ENCODE assay signal across 34 cellular contexts in genomic region chr20:11607047-11607446, GRCh38.
"Had no signal": no experiment of that assay in that cellular context is flagged by ENCODE, and none has a peak within 500 bp of the region (broad histone marks: within the 10 kb centered on the region; RNA-seq: fewer than 3 reads in every experiment).

No MANE protein-coding gene starts in this region.

- DNase-seq: activated effector memory CD4-positive, alpha-beta T cell treated with anti-CD3 and anti-CD28 coated beads, Interleukin-2, amount 50 U/mL, for 16 hours; activated effector memory CD4-positive, alpha-beta T cell treated with Interleukin-2 at 50 U/mL for 16 hours; activated gamma-delta T cell; activated gamma-delta T cell treated with Interleukin-2 at 50 U/mL for 16 hours; activated naive CD4-positive, alpha-beta T cell; activated naive CD4-positive, alpha-beta T cell treated with anti-CD3 and anti-CD28 coated beads for 36 hours; activated naive CD4-positive, alpha-beta T cell treated with anti-CD3 and anti-CD28 coated beads, Interleukin-2, amount 10 ng/mL, durations not matched to agents 7 days and 5 days; activated naive CD4-positive, alpha-beta T cell treated with anti-CD3 and anti-CD28 coated beads, Interleukin-2, amount 50 U/mL, for 16 hours; activated naive CD4-positive, alpha-beta T cell treated with Interleukin-2 at 50 U/mL for 16 hours; activated naive CD8-positive, alpha-beta T cell treated with anti-CD3 and anti-CD28 coated beads for 36 hours; activated naive CD8-positive, alpha-beta T cell treated with anti-CD3 and anti-CD28 coated beads, Interleukin-2, amount 10 ng/mL, durations not matched to agents 7 days and 5 days; activated naive CD8-positive, alpha-beta T cell treated with anti-CD3 and anti-CD28 coated beads, Interleukin-2, amount 50 U/mL, for 24 hours; activated T-cell treated with anti-CD3 and anti-CD28 coated beads, Interleukin-2, amount 50 U/mL, for 1 hour; activated T-cell treated with anti-CD3 and anti-CD28 coated beads, Interleukin-2, amount 50 U/mL, for 24 hours; activated T-cell treated with anti-CD3 and anti-CD28 coated beads, Interleukin-2, amount 50 U/mL, for 4 hours; activated T-cell treated with anti-CD3 and anti-CD28 coated beads, Interleukin-2, amount 50 U/mL, for 48 hours; activated T-cell treated with anti-CD3 and anti-CD28 coated beads, Interleukin-2, amount 50 U/mL, for 72 hours; adrenal gland; amniotic stem cell; amygdala; anterior cingulate cortex; aorta; body of pancreas; brain microvascular endothelial cell; caudate nucleus; central memory CD4-positive, alpha-beta T cell; cerebellar nuclear complex had no signal

- H3K4me3 ChIP-seq: adrenal gland, ascending aorta, body of pancreas, breast epithelium, cardiac muscle cell had no signal

- FAIRE-seq: astrocyte, bronchial epithelial cell had no signal

- H3K4me1 ChIP-seq: adrenal gland, ascending aorta, body of pancreas, breast epithelium had no signal

- H3K36me3 ChIP-seq: adrenal gland, ascending aorta, brain microvascular endothelial cell, breast epithelium, cardiac muscle cell had no signal

- H3K27ac ChIP-seq: adrenal gland, ascending aorta, body of pancreas, brain microvascular endothelial cell, breast epithelium, cardiac muscle cell had no signal

- H3K27me3 ChIP-seq: adrenal gland, ascending aorta, body of pancreas, brain microvascular endothelial cell, breast epithelium, cardiac muscle cell had no signal

- ATAC-seq: activated naive CD4-positive, alpha-beta T cell treated with anti-CD3 and anti-CD28 coated beads, Interleukin-2, amount 50 U/mL, for 72 hours; activated naive CD8-positive, alpha-beta T cell treated with anti-CD3 and anti-CD28 coated beads, Interleukin-2, amount 50 U/mL, for 24 hours; activated T-cell treated with anti-CD3 and anti-CD28 coated beads, Interleukin-2, amount 50 U/mL, for 4 hours; activated T-cell treated with anti-CD3 and anti-CD28 coated beads, Interleukin-2, amount 50 U/mL, for 72 hours; activated T-helper 17 cell treated with anti-CD3 and anti-CD28 coated beads, Interleukin-2, amount 50 U/mL, for 72 hours; body of pancreas had no signal

- H3K9me3 ChIP-seq: adrenal gland, ascending aorta, body of pancreas, breast epithelium had no signal
